In the genomic region with DNA sequence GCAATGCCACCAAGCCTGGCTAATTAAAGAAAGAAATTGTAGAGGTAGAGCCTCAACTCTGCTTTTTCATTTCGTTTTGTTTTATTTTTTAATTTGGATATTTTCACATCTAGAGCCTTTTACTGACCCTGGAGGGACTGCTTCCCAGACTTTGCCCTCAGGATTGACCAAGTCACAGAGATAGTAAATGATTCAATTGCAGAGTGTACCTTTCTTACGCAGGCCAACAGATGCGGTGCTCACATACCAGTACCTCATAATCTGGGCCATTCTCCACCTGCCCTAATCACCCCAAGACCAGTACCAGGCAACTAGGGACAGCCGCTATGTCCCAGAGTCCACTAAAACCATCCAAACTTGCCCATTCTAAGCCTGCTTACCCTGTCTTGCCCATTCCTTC, we compare ENCODE assay signal across 8 cellular contexts.
"Had no signal": no experiment of that assay in that cellular context is flagged by ENCODE, and none has a peak within 500 bp of the region (broad histone marks: within the 10 kb centered on the region; RNA-seq: fewer than 3 reads in every experiment).

No MANE protein-coding gene starts in this region.

- H3K36me3 Mint-ChIP-seq: IgD-negative memory B cell had no signal

- H3K9ac ChIP-seq: GM23248 had no signal

- H3K4me1 Mint-ChIP-seq: IgD-negative memory B cell had no signal

- H3K4me3 Mint-ChIP-seq: H9, IgD-negative memory B cell had no signal

- H3K4me3 ChIP-seq: GM23248 had no signal

- H3K27ac ChIP-seq: GM23248 had no signal

- H3K27ac Mint-ChIP-seq: IgD-negative memory B cell had no signal

- H2AFZ ChIP-seq: GM23248 had no signal

- H3K9me3 Mint-ChIP-seq: IgD-negative memory B cell had no signal

- DNase-seq: GM23248, H9, HCEC 1CT, KBM-7 had no signal

- FAIRE-seq: H1, H54, HTR-8/SVneo had no signal
